Comparison of ENCODE assay signal across 15 cellular contexts in genomic region chr4:3107271-3108185, GRCh38. TPM values are rescaled to one million over a fixed set of nuclear protein-coding genes. Genes with fewer than 3 reads are reported as not detected.
DNase-seq lines count a peak whose midpoint lies in the region; ATAC-seq and TF ChIP-seq lines count a peak whose summit lies in the region.
"Had no signal": no experiment of that assay in that cellular context is flagged by ENCODE, and none has a peak within 500 bp of the region (broad histone marks: within the 10 kb centered on the region; RNA-seq: fewer than 3 reads in every experiment).

No MANE protein-coding gene starts in this region.

- intact Hi-C loops in adrenal gland (cut with DNase I): no loop called here
- intact Hi-C loops in heart left ventricle (cut with DNase I): loop anchor here in 6 of 10 donors (2.0 to 10.0 kb wide), 5 partner anchors 27 to 337 kb away; partner anchors contain the start of gene HGFAC (in 2 of the 6)
- intact Hi-C loops in sigmoid colon (cut with DNase I): loop anchor here (2.0 to 5.0 kb wide), 3 partner anchors 15 to 335 kb away; partner anchors contain the start of gene HGFAC
- intact Hi-C loops in prostate gland (cut with DNase I): loop anchor here (5.0 kb wide), 2 partner anchors 240 to 335 kb away; partner anchors contain the start of gene HGFAC
- intact Hi-C loops in colonic mucosa (cut with DNase I): no loop called here

- TF ChIP-seq POLR2A in adrenal gland (IDR thresholded peaks at IDR 0.05) (no peak), heart left ventricle (IDR thresholded peaks at IDR 0.05) (no peak), sigmoid colon (IDR thresholded peaks at IDR 0.05) (no peak), prostate gland (IDR thresholded peaks at IDR 0.05) (no peak)

- no peaks in the 10 kb centered on the region for H3K9me3 ChIP-seq in adrenal gland (replicated peaks in 1 of 3)
- H3K9me3 ChIP-seq in heart left ventricle: no peaks in the 10 kb centered on the region
- H3K9me3 ChIP-seq in sigmoid colon: no peaks in the 10 kb centered on the region
- H3K9me3 ChIP-seq in prostate gland: no peaks in the 10 kb centered on the region
- H3K9me3 ChIP-seq in colonic mucosa: no peaks in the 10 kb centered on the region
- H3K9me3 ChIP-seq: BLaER1, testis had no signal

- H3K9ac ChIP-seq in colonic mucosa (ENCODE audit: low read depth in 2 of 2, low read length in 2 of 2): no peak overlapping the region
- H3K9ac ChIP-seq: BLaER1 had no signal

- peak overlapping the region in 3 of 5 donors; percentile 14 to 62 (median 61) for H3K27ac ChIP-seq in adrenal gland
- peak overlapping the region in 10 of 12 donors; percentile 11 to 63 (median 39) for H3K27ac ChIP-seq in heart left ventricle
- peak overlapping the region; percentile 36 to 79 (median 56) for H3K27ac ChIP-seq in sigmoid colon
- no peak overlapping the region for H3K27ac ChIP-seq in prostate gland
- no peak overlapping the region for H3K27ac ChIP-seq in colonic mucosa
- H3K27ac ChIP-seq: BLaER1, HL-60, testis had no signal

- peak; percentile 36 for DNase-seq in AG10803 (ENCODE audit: low read depth)
- no peak for DNase-seq in adrenal gland
- no peak for DNase-seq in heart left ventricle
- peak; percentile 83 for DNase-seq in sigmoid colon
- DNase-seq in prostate gland (ENCODE audit: low spot score): no peak
- no peak for DNase-seq in colonic mucosa
- no peak for DNase-seq in NCI-H1092 (lab: John Stamatoyannopoulos, UW)

- no peak for TF ChIP-seq EP300 in sigmoid colon (IDR thresholded peaks at IDR 0.05)

- H3K4me1 ChIP-seq in adrenal gland (replicated peaks in 1 of 2) (peaks cover 3 to 21% of the 10 kb centered on the region in 2 donors), heart left ventricle (peaks cover 0 to 44% (median 31%) of the 10 kb centered on the region in 12 donors), sigmoid colon (peaks cover 0 to 20% (median 15%) of the 10 kb centered on the region in 4 donors), prostate gland (replicated peaks) (no peaks in the 10 kb centered on the region), colonic mucosa (no peaks in the 10 kb centered on the region)

- H3K27me3 ChIP-seq in adrenal gland (no peaks in the 10 kb centered on the region), heart left ventricle (no peaks in the 10 kb centered on the region), sigmoid colon (no peaks in the 10 kb centered on the region), prostate gland (replicated peaks; ENCODE audit: insufficient read depth) (no peaks in the 10 kb centered on the region), colonic mucosa (no peaks in the 10 kb centered on the region)
- H3K27me3 ChIP-seq: BLaER1, testis had no signal

- WGBS in adrenal gland, 4 donors: 66 to 75% (median 72%) methylated on average over 11 of the region's 11 CpGs
- WGBS in heart left ventricle, 4 donors: 55 to 64% (median 61%) methylated on average over 11 of the region's 11 CpGs
- WGBS in sigmoid colon, 2 donors: 92 to 93% methylated on average over 11 of the region's 11 CpGs
- WGBS in prostate gland: 83% methylated on average over 11 of the region's 11 CpGs

- H3K4me3 ChIP-seq in AG10803 (ENCODE audit: low read length) (no peak overlapping the region), adrenal gland (no peak overlapping the region), heart left ventricle (no peak overlapping the region), sigmoid colon (no peak overlapping the region), prostate gland (no peak overlapping the region), colonic mucosa (no peak overlapping the region)
- H3K4me3 ChIP-seq: BLaER1, testis had no signal

- H3K36me3 ChIP-seq in adrenal gland (replicated peaks in 1 of 2): peaks cover 0 to 18% of the 10 kb centered on the region in 2 donors
- peaks cover 0 to 84% (median 77%) of the 10 kb centered on the region in 9 donors for H3K36me3 ChIP-seq in heart left ventricle
- peaks cover 0 to 67% (median 9%) of the 10 kb centered on the region in 4 donors for H3K36me3 ChIP-seq in sigmoid colon
- H3K36me3 ChIP-seq in prostate gland: no peaks in the 10 kb centered on the region
- peaks cover 10% of the 10 kb centered on the region for H3K36me3 ChIP-seq in colonic mucosa

- TF ChIP-seq CTCF in AG10803 (conservative IDR thresholded peaks at IDR 0.05; ENCODE audit: low read length): no peak
- TF ChIP-seq CTCF in adrenal gland (IDR thresholded peaks at IDR 0.05): no peak
- TF ChIP-seq CTCF in heart left ventricle (IDR thresholded peaks at IDR 0.05): no peak
- TF ChIP-seq CTCF in sigmoid colon (IDR thresholded peaks at IDR 0.05): no peak
- no peak for TF ChIP-seq CTCF in prostate gland (IDR thresholded peaks at IDR 0.05)
- no peak for TF ChIP-seq CTCF in colonic mucosa (IDR thresholded peaks at IDR 0.05)

- peak in 2 of 4 donors; percentile 29 to 36 for ATAC-seq in heart left ventricle
- ATAC-seq in HG03378 (IDR thresholded peaks at IDR 0.05; ENCODE audit: unreplicated experiment): no peak

RNA-seq across cellular contexts. Expression of gene HTT, which starts 33.0 kb away (rescaled TPM):
- total RNA-seq in adrenal gland (10 to 100 TPM; 44.6 to 77.1 (median 55.2) TPM), heart left ventricle (100 to 1,000 TPM in 1 of 9 donors, 10 to 100 TPM in 8; 16.1 to 122 (median 33.9) TPM), sigmoid colon (10 to 100 TPM; 17.0 to 41.5 (median 26.5) TPM), prostate gland (10 to 100 TPM; 37.8 to 97.8 TPM), colonic mucosa (10 to 100 TPM; 51.0 to 55.5 TPM)
- polyA plus RNA-seq in adrenal gland (10 to 100 TPM; 16.1 to 34.0 (median 33.1) TPM), heart left ventricle (10 to 100 TPM; 13.9 to 16.5 TPM), sigmoid colon (10 to 100 TPM in 1 of 3 donors, 1 to 10 TPM in 2; 6.5 to 29.4 (median 7.8) TPM)

RNA-seq across cellular contexts. Expression of gene HTT-AS, which starts 33.2 kb away (rescaled TPM):
- total RNA-seq in adrenal gland (not detected), heart left ventricle (not detected), sigmoid colon (not detected), prostate gland (not detected), colonic mucosa (not detected)
- polyA plus RNA-seq in adrenal gland (not detected), heart left ventricle (not detected), sigmoid colon (not detected)
- total RNA-seq: activated CD8-positive, alpha-beta memory T cell treated with anti-CD3 and anti-CD28 coated beads, Interleukin-2, amount 10 ng/mL, durations not matched to agents 7 days and 5 days; M059J; NCI-H460; posterior vena cava; testis had no signal

Comparison
In these comparisons a context has a peak if more than half of its experiments do, and no peak if none do; other contexts are left out.
1. DNase-seq: peak in AG10803 (single experiment) and sigmoid colon (single experiment); none in adrenal gland (0 of 7), heart left ventricle (0 of 5), prostate gland (single experiment), colonic mucosa (single experiment) and NCI-H1092 (single experiment).
2. H3K27ac ChIP-seq: peak in adrenal gland (3 of 5), heart left ventricle (10 of 12) and sigmoid colon (4 of 4); none in prostate gland (0 of 2) and colonic mucosa (single experiment).
3. intact Hi-C loops: an anchor here in heart left ventricle (2.0 to 10.0 kb wide), sigmoid colon (2.0 to 5.0 kb wide) and prostate gland (5.0 kb wide); none called in adrenal gland and colonic mucosa.